Comparison of ENCODE assay signal across 8 cellular contexts in the genomic region with DNA sequence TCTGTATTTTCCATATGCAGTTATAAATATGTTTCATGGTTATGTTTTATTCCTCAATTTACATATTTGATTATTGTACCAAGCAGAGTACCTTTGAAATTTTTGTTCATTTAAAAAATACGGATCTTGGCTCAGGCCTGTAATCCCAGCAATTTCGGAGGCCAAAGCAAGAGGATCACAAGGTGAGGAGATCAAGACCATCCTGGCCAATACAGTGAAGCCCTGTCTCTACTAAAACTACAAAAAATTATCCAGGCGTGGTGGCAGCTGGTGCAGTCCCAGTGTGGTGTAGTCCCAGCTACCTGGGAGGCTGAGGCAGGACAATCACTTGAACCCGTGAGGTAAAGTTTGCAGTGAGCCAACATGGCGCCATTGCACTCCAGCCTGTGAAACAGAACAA.
DNase-seq lines count a peak whose midpoint lies in the region; ATAC-seq and TF ChIP-seq lines count a peak whose summit lies in the region.
"Not testable (repeated sequence)": the region's sequence is repeated elsewhere in the genome, so short reads cannot be mapped to it uniquely, and the experiment has no call there.

No MANE protein-coding gene starts in this region.

- H3K56ac ChIP-seq in mesendoderm (ENCODE audit: low read length), result not testable (repeated sequence)

- H3K4me3 ChIP-seq in endodermal cell (ENCODE audit: low read length), result peak overlapping the region; percentile 0
- H3K4me3 ChIP-seq in mesendoderm (ENCODE audit: low read length), result not testable (repeated sequence)

- H3K4me1 Mint-ChIP-seq in activated naive CD4-positive, alpha-beta T cell treated with anti-CD3 and anti-CD28 coated beads, Interleukin-2, amount 10 ng/mL, durations not matched to agents 7 days and 5 days; endodermal cell; stimulated activated effector memory CD8-positive, alpha-beta T cell treated with anti-CD3 and anti-CD28 coated beads, Interleukin-12 subunit alpha, Interleukin-12 subunit beta, amount 100 ng/mL, for 72 hours: not testable (repeated sequence)

- not testable (repeated sequence) for H2BK15ac ChIP-seq in mesendoderm (replicated peaks; ENCODE audit: low read depth)

- not testable (repeated sequence) for H3K4ac ChIP-seq in mesendoderm (ENCODE audit: low read depth, low read length)

- ATAC-seq in HG02610 (IDR thresholded peaks at IDR 0.05; ENCODE audit: unreplicated experiment), result peak; percentile 53
- ATAC-seq in Right ventricle myocardium inferior, result peak; percentile 60
- peak; percentile 60 for ATAC-seq in stimulated activated effector memory CD8-positive, alpha-beta T cell treated with anti-CD3 and anti-CD28 coated beads, Interleukin-12 subunit alpha, Interleukin-12 subunit beta, amount 100 ng/mL, for 72 hours

- not testable (repeated sequence) for H3K79me2 ChIP-seq in mesendoderm (ENCODE audit: control insufficient read depth, insufficient read depth, low read length)

- H3K9me3 Mint-ChIP-seq in activated naive CD4-positive, alpha-beta T cell treated with anti-CD3 and anti-CD28 coated beads, Interleukin-2, amount 10 ng/mL, durations not matched to agents 7 days and 5 days, result peaks cover 13% of the 10 kb centered on the region
- peaks cover 20% of the 10 kb centered on the region for H3K9me3 Mint-ChIP-seq in endodermal cell
- peaks cover 16% of the 10 kb centered on the region for H3K9me3 Mint-ChIP-seq in stimulated activated effector memory CD8-positive, alpha-beta T cell treated with anti-CD3 and anti-CD28 coated beads, Interleukin-12 subunit alpha, Interleukin-12 subunit beta, amount 100 ng/mL, for 72 hours

- peaks cover 18% of the 10 kb centered on the region for H3K9me3 ChIP-seq in endodermal cell (ENCODE audit: control insufficient read depth, low read length)

- not testable (repeated sequence) for H3K27me3 ChIP-seq in endodermal cell (ENCODE audit: control insufficient read depth, insufficient read depth, low read length, poor library complexity, severe bottlenecking); mesendoderm (ENCODE audit: insufficient read depth, low read length, poor library complexity)

- H2AK5ac ChIP-seq in mesendoderm (ENCODE audit: low read length), result not testable (repeated sequence)

- peak; percentile 1 for DNase-seq in ELR (ENCODE audit: low read depth)
- DNase-seq in LoVo (ENCODE audit: low spot score), result peak; percentile 56
- DNase-seq in activated naive CD4-positive, alpha-beta T cell treated with anti-CD3 and anti-CD28 coated beads, Interleukin-2, amount 10 ng/mL, durations not matched to agents 7 days and 5 days, result peak; percentile 4
- DNase-seq in endodermal cell; Right ventricle myocardium inferior (ENCODE audit: missing footprints): not testable (repeated sequence)
- DNase-seq in mesendoderm, result peak; percentile 80
- DNase-seq in stimulated activated effector memory CD8-positive, alpha-beta T cell treated with anti-CD3 and anti-CD28 coated beads, Interleukin-12 subunit alpha, Interleukin-12 subunit beta, amount 100 ng/mL, for 72 hours (ENCODE audit: low spot score in 2 of 2), result peak in 1 of 2 donors; percentile 33

- TF ChIP-seq CTCF in endodermal cell (conservative IDR thresholded peaks at IDR 0.05), result not testable (repeated sequence)

- H2BK5ac ChIP-seq in mesendoderm (ENCODE audit: low read length), result not testable (repeated sequence)

- not testable (repeated sequence) for H3K27ac Mint-ChIP-seq in activated naive CD4-positive, alpha-beta T cell treated with anti-CD3 and anti-CD28 coated beads, Interleukin-2, amount 10 ng/mL, durations not matched to agents 7 days and 5 days; endodermal cell; stimulated activated effector memory CD8-positive, alpha-beta T cell treated with anti-CD3 and anti-CD28 coated beads, Interleukin-12 subunit alpha, Interleukin-12 subunit beta, amount 100 ng/mL, for 72 hours

- 46 to 50% methylated on average over 3 to 4 of the region's 5 CpGs for WGBS in endodermal cell (ENCODE audit: insufficient coverage in 1 of 2, insufficient read length in 1 of 2), 2 experiments
- no CpG with 5 or more reads among the region's 5 CpGs for WGBS in mesendoderm (ENCODE audit: extremely low coverage, insufficient coverage, low lambda C conversion rate)

- H3K9ac ChIP-seq in endodermal cell (ENCODE audit: extremely low read depth, low read length, poor library complexity, severe bottlenecking); mesendoderm (ENCODE audit: low read length): not testable (repeated sequence)

- not testable (repeated sequence) for H3K79me1 ChIP-seq in mesendoderm (ENCODE audit: low read length)

- not testable (repeated sequence) for H3K27me3 Mint-ChIP-seq in activated naive CD4-positive, alpha-beta T cell treated with anti-CD3 and anti-CD28 coated beads, Interleukin-2, amount 10 ng/mL, durations not matched to agents 7 days and 5 days; endodermal cell (ENCODE audit: insufficient read depth)

- not testable (repeated sequence) for H3K18ac ChIP-seq in mesendoderm (ENCODE audit: low read length)

- not testable (repeated sequence) for H4K5ac ChIP-seq in mesendoderm (ENCODE audit: low read length)

- intact Hi-C loops in Right ventricle myocardium inferior (cut with DNase I), result not testable (repeated sequence)

- H3K36me3 ChIP-seq in endodermal cell (ENCODE audit: control insufficient read depth, insufficient read depth, low read length); mesendoderm (ENCODE audit: control insufficient read depth, insufficient read depth, low read length): not testable (repeated sequence)

- not testable (repeated sequence) for H3K4me3 Mint-ChIP-seq in activated naive CD4-positive, alpha-beta T cell treated with anti-CD3 and anti-CD28 coated beads, Interleukin-2, amount 10 ng/mL, durations not matched to agents 7 days and 5 days; endodermal cell; stimulated activated effector memory CD8-positive, alpha-beta T cell treated with anti-CD3 and anti-CD28 coated beads, Interleukin-12 subunit alpha, Interleukin-12 subunit beta, amount 100 ng/mL, for 72 hours

- H3K4me1 ChIP-seq in endodermal cell (ENCODE audit: control insufficient read depth, insufficient read depth, low read length); mesendoderm (ENCODE audit: control insufficient read depth, low read depth, low read length): not testable (repeated sequence)

- not testable (repeated sequence) for H3K27ac ChIP-seq in endodermal cell (ENCODE audit: low read depth, low read length); mesendoderm (ENCODE audit: low read depth, low read length)

- H3K36me3 Mint-ChIP-seq in activated naive CD4-positive, alpha-beta T cell treated with anti-CD3 and anti-CD28 coated beads, Interleukin-2, amount 10 ng/mL, durations not matched to agents 7 days and 5 days; endodermal cell (ENCODE audit: low read depth); stimulated activated effector memory CD8-positive, alpha-beta T cell treated with anti-CD3 and anti-CD28 coated beads, Interleukin-12 subunit alpha, Interleukin-12 subunit beta, amount 100 ng/mL, for 72 hours: not testable (repeated sequence)

- H3K4me2 ChIP-seq in mesendoderm (ENCODE audit: low read length), result not testable (repeated sequence)

- H3K23ac ChIP-seq in mesendoderm (ENCODE audit: low read length), result not testable (repeated sequence)

- CTCF ChIA-PET in activated naive CD4-positive, alpha-beta T cell treated with anti-CD3 and anti-CD28 coated beads, Interleukin-2, amount 10 ng/mL, durations not matched to agents 7 days and 5 days (lab: Charles Lee), result not testable (repeated sequence)

- H4K8ac ChIP-seq in mesendoderm (ENCODE audit: low read depth, low read length), result not testable (repeated sequence)

- not testable (repeated sequence) for H2BK120ac ChIP-seq in mesendoderm (ENCODE audit: low read depth, low read length)
